Comparison of ENCODE assay signal across 1 cellular context in the genomic region with DNA sequence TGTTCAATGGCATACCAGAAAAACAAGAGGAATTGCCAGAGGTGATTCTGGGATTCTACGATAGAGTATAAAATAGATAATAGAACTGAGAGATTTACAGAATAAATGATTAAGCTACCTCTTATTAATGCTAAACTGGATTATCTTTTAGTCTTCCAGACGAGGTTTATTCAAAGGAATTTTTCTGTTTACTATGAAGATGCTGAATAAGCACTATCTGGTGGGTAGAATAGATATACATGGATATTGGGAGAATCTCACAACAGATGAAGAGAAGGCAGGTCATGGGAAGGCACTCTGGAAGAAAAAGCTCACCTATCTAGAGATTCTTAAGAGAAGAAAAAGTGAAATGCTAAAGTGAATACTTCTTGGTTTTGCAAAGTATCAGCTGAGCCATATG.
TF ChIP-seq lines count a peak whose summit lies in the region.

No MANE protein-coding gene starts in this region.

TF ChIP-seq in K562, 482 proteins besides CTCF, POLR2A, EP300 and RAD21:
- TF ChIP-seq MCM5 (IDR thresholded peaks at IDR 0.05; ENCODE audit: low read depth): no peak
- peak; percentile 56 for TF ChIP-seq C11orf30 (IDR thresholded peaks at IDR 0.05; ENCODE audit: low read depth)
- TF ChIP-seq, protein P1, sequence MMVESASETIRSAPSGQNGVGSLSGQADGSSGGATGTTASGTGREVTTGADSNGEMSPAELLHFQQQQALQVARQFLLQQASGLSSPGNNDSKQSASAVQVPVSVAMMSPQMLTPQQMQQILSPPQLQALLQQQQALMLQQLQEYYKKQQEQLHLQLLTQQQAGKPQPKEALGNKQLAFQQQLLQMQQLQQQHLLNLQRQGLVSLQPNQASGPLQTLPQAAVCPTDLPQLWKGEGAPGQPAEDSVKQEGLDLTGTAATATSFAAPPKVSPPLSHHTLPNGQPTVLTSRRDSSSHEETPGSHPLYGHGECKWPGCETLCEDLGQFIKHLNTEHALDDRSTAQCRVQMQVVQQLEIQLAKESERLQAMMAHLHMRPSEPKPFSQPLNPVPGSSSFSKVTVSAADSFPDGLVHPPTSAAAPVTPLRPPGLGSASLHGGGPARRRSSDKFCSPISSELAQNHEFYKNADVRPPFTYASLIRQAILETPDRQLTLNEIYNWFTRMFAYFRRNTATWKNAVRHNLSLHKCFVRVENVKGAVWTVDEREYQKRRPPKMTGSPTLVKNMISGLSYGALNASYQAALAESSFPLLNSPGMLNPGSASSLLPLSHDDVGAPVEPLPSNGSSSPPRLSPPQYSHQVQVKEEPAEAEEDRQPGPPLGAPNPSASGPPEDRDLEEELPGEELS (CRISPR knock-in tag; IDR thresholded peaks at IDR 0.05; ENCODE audit: borderline replicate concordance): no peak
- peak; percentile 42; the same call in 1 of the 2 replicates for TF ChIP-seq MAFG (tag; conservative IDR thresholded peaks at IDR 0.05)
- TF ChIP-seq ZNF316 (IDR thresholded peaks at IDR 0.05): peak; percentile 67
- no peak for TF ChIP-seq LARP7 (IDR thresholded peaks at IDR 0.05)
